Comparison of ENCODE assay signal across 34 cellular contexts in the genomic region with DNA sequence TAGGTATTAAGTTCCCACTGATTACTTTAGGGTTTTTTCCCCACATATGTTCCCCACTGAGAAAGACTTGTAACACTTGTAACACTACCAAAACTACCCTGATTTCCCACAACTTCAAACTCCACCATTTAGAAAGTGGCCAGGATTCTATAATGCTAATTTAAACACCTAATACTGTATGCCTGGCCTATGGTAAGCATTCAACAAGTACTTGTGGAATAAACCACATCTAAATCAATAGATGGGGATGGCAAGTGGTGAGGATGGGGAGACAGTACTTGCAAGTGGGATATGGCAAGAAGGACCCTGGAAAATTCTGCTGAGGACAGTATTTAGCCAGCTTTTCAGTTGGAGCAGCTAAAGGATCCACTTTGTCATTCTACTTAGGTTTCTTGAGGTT.
"Had no signal": no experiment of that assay in that cellular context is flagged by ENCODE, and none has a peak within 500 bp of the region (broad histone marks: within the 10 kb centered on the region; RNA-seq: fewer than 3 reads in every experiment).

No MANE protein-coding gene starts in this region.

- DNase-seq: activated CD4-positive, alpha-beta memory T cell treated with anti-CD3 and anti-CD28 coated beads for 36 hours; activated CD4-positive, alpha-beta T cell treated with anti-CD3 and anti-CD28 coated beads for 36 hours; activated CD4-positive, alpha-beta T cell treated with anti-CD3 and anti-CD28 coated beads, Interleukin-2, amount 10 ng/mL, durations not matched to agents 24 days and 14 days; activated CD4-positive, CD25-positive, alpha-beta regulatory T cell; activated CD4-positive, CD25-positive, alpha-beta regulatory T cell treated with anti-CD3 and anti-CD28 coated beads, Interleukin-2, amount 50 U/mL, for 72 hours; activated CD8-positive, alpha-beta memory T cell treated with anti-CD3 and anti-CD28 coated beads, Interleukin-2, amount 10 ng/mL, durations not matched to agents 7 days and 5 days; activated CD8-positive, alpha-beta memory T cell treated with anti-CD3 and anti-CD28 coated beads, Interleukin-2, amount 50 U/mL, for 4 hours; activated CD8-positive, alpha-beta T cell treated with anti-CD3 and anti-CD28 coated beads, Interleukin-2, amount 10 ng/mL, durations not matched to agents 7 days and 5 days; activated effector memory CD4-positive, alpha-beta T cell treated with anti-CD3 and anti-CD28 coated beads, Interleukin-2, amount 50 U/mL, for 16 hours; activated naive CD4-positive, alpha-beta T cell treated with anti-CD3 and anti-CD28 coated beads for 36 hours; activated naive CD8-positive, alpha-beta T cell treated with anti-CD3 and anti-CD28 coated beads for 36 hours; activated naive CD8-positive, alpha-beta T cell treated with anti-CD3 and anti-CD28 coated beads, Interleukin-2, amount 50 U/mL, for 24 hours; activated T-cell treated with anti-CD3 and anti-CD28 coated beads, Interleukin-2, amount 50 U/mL, for 1 hour; activated T-cell treated with anti-CD3 and anti-CD28 coated beads, Interleukin-2, amount 50 U/mL, for 48 hours; adrenal gland; amygdala; aorta; body of pancreas; central memory CD4-positive, alpha-beta T cell; cortex of kidney; effector CD8-positive, alpha-beta T cell; esophagus squamous epithelium; foreskin melanocyte; T-helper 1 cell; T-helper 17 cell; T1000; WERI-Rb-1 had no signal

- H3K27me3 ChIP-seq: adrenal gland, body of pancreas, cardiac muscle cell, gastroesophageal sphincter had no signal

- ATAC-seq: activated CD4-positive, alpha-beta T cell treated with anti-CD3 and anti-CD28 coated beads for 36 hours; activated CD8-positive, alpha-beta memory T cell treated with anti-CD3 and anti-CD28 coated beads, Interleukin-2, amount 10 ng/mL, durations not matched to agents 7 days and 5 days; activated CD8-positive, alpha-beta T cell treated with anti-CD3 and anti-CD28 coated beads, Interleukin-2, amount 10 ng/mL, durations not matched to agents 7 days and 5 days; activated naive CD8-positive, alpha-beta T cell treated with anti-CD3 and anti-CD28 coated beads, Interleukin-2, amount 50 U/mL, for 24 hours; body of pancreas; gastroesophageal sphincter; T-helper 17 cell had no signal

- H3K4me1 Mint-ChIP-seq: activated CD4-positive, alpha-beta T cell treated with anti-CD3 and anti-CD28 coated beads for 36 hours; activated CD4-positive, alpha-beta T cell treated with anti-CD3 and anti-CD28 coated beads, Interleukin-2, amount 10 ng/mL, durations not matched to agents 24 days and 14 days; activated CD8-positive, alpha-beta memory T cell treated with anti-CD3 and anti-CD28 coated beads, Interleukin-2, amount 10 ng/mL, durations not matched to agents 7 days and 5 days; activated naive CD8-positive, alpha-beta T cell treated with anti-CD3 and anti-CD28 coated beads for 36 hours; T-helper 17 cell had no signal

- H3K4me3 Mint-ChIP-seq: activated CD4-positive, alpha-beta memory T cell treated with anti-CD3 and anti-CD28 coated beads for 36 hours; activated CD4-positive, alpha-beta T cell treated with anti-CD3 and anti-CD28 coated beads for 36 hours; activated CD4-positive, alpha-beta T cell treated with anti-CD3 and anti-CD28 coated beads, Interleukin-2, amount 10 ng/mL, durations not matched to agents 24 days and 14 days; activated CD8-positive, alpha-beta memory T cell treated with anti-CD3 and anti-CD28 coated beads, Interleukin-2, amount 10 ng/mL, durations not matched to agents 7 days and 5 days; activated CD8-positive, alpha-beta T cell treated with anti-CD3 and anti-CD28 coated beads, Interleukin-2, amount 10 ng/mL, durations not matched to agents 7 days and 5 days; activated naive CD4-positive, alpha-beta T cell treated with anti-CD3 and anti-CD28 coated beads for 36 hours; activated naive CD4-positive, alpha-beta T cell treated with anti-CD3 and anti-CD28 coated beads, Interleukin-2, amount 50 U/mL, for 24 hours; activated naive CD8-positive, alpha-beta T cell treated with anti-CD3 and anti-CD28 coated beads for 36 hours; activated naive CD8-positive, alpha-beta T cell treated with anti-CD3 and anti-CD28 coated beads, Interleukin-2, amount 50 U/mL, for 24 hours; activated T-helper 1 cell treated with anti-CD3 and anti-CD28 coated beads, Interleukin-12 subunit alpha, Interleukin-12 subunit beta, Interleukin-2, Interleukin-4 antibody, amounts not matched to agents 30 ng/mL and 10 ng/mL and 1 ng/mL, durations not matched to agents 14 hours and 24 hours and 36 hours; T-helper 17 cell; T-helper 2 cell treated with Interferon-gamma antibody and Interleukin-4, amounts not matched to agents 5 μg/mL and 100 μg/mL, for 36 hours had no signal

- H3K4me3 ChIP-seq: adrenal gland, body of pancreas, cardiac muscle cell, esophagus squamous epithelium, gastroesophageal sphincter had no signal

- H3K9me3 ChIP-seq: adrenal gland, body of pancreas, esophagus squamous epithelium, gastroesophageal sphincter had no signal

- H3K4me1 ChIP-seq: adrenal gland, body of pancreas had no signal

- H3K27ac ChIP-seq: adrenal gland, body of pancreas, cardiac muscle cell, epithelial cell of prostate, esophagus squamous epithelium, gastroesophageal sphincter, WERI-Rb-1 had no signal

- H3K27ac Mint-ChIP-seq: activated CD4-positive, alpha-beta memory T cell treated with anti-CD3 and anti-CD28 coated beads for 36 hours; activated CD4-positive, alpha-beta T cell treated with anti-CD3 and anti-CD28 coated beads for 36 hours; activated CD4-positive, alpha-beta T cell treated with anti-CD3 and anti-CD28 coated beads, Interleukin-2, amount 10 ng/mL, durations not matched to agents 24 days and 14 days; activated CD8-positive, alpha-beta memory T cell treated with anti-CD3 and anti-CD28 coated beads, Interleukin-2, amount 10 ng/mL, durations not matched to agents 7 days and 5 days; activated CD8-positive, alpha-beta T cell treated with anti-CD3 and anti-CD28 coated beads, Interleukin-2, amount 10 ng/mL, durations not matched to agents 7 days and 5 days; activated naive CD4-positive, alpha-beta T cell treated with anti-CD3 and anti-CD28 coated beads for 36 hours; activated naive CD4-positive, alpha-beta T cell treated with anti-CD3 and anti-CD28 coated beads, Interleukin-2, amount 50 U/mL, for 24 hours; activated naive CD8-positive, alpha-beta T cell treated with anti-CD3 and anti-CD28 coated beads for 36 hours; activated naive CD8-positive, alpha-beta T cell treated with anti-CD3 and anti-CD28 coated beads, Interleukin-2, amount 50 U/mL, for 24 hours; activated T-helper 1 cell treated with anti-CD3 and anti-CD28 coated beads, Interleukin-12 subunit alpha, Interleukin-12 subunit beta, Interleukin-2, Interleukin-4 antibody, amounts not matched to agents 30 ng/mL and 10 ng/mL and 1 ng/mL, durations not matched to agents 14 hours and 24 hours and 36 hours; activated T-helper 2 cell treated with anti-CD3 and anti-CD28 coated beads, Interferon-gamma antibody, Interleukin-2, Interleukin-4, amounts not matched to agents 10 μg/mL and 5 μg/mL and 100 μg/mL, durations not matched to agents 14 hours and 24 hours and 36 hours; T-helper 17 cell; T-helper 2 cell treated with Interferon-gamma antibody and Interleukin-4, amounts not matched to agents 5 μg/mL and 100 μg/mL, for 36 hours had no signal

- H3K9me3 Mint-ChIP-seq: activated CD4-positive, alpha-beta memory T cell treated with anti-CD3 and anti-CD28 coated beads for 36 hours; activated CD4-positive, alpha-beta T cell treated with anti-CD3 and anti-CD28 coated beads, Interleukin-2, amount 10 ng/mL, durations not matched to agents 24 days and 14 days; activated naive CD4-positive, alpha-beta T cell treated with anti-CD3 and anti-CD28 coated beads for 36 hours; activated naive CD4-positive, alpha-beta T cell treated with anti-CD3 and anti-CD28 coated beads, Interleukin-2, amount 50 U/mL, for 24 hours; activated naive CD8-positive, alpha-beta T cell treated with anti-CD3 and anti-CD28 coated beads for 36 hours; activated naive CD8-positive, alpha-beta T cell treated with anti-CD3 and anti-CD28 coated beads, Interleukin-2, amount 50 U/mL, for 24 hours; activated T-helper 1 cell treated with anti-CD3 and anti-CD28 coated beads, Interleukin-12 subunit alpha, Interleukin-12 subunit beta, Interleukin-2, Interleukin-4 antibody, amounts not matched to agents 30 ng/mL and 10 ng/mL and 1 ng/mL, durations not matched to agents 14 hours and 24 hours and 36 hours; activated T-helper 2 cell treated with anti-CD3 and anti-CD28 coated beads, Interferon-gamma antibody, Interleukin-2, Interleukin-4, amounts not matched to agents 10 μg/mL and 5 μg/mL and 100 μg/mL, durations not matched to agents 14 hours and 24 hours and 36 hours; T-helper 2 cell treated with Interferon-gamma antibody and Interleukin-4, amounts not matched to agents 5 μg/mL and 100 μg/mL, for 36 hours had no signal

- H3K36me3 ChIP-seq: adrenal gland, cardiac muscle cell, esophagus squamous epithelium, gastroesophageal sphincter, WERI-Rb-1 had no signal

- H3K27me3 Mint-ChIP-seq: activated naive CD4-positive, alpha-beta T cell treated with anti-CD3 and anti-CD28 coated beads, Interleukin-2, amount 50 U/mL, for 24 hours; activated naive CD8-positive, alpha-beta T cell treated with anti-CD3 and anti-CD28 coated beads for 36 hours had no signal

- H3K36me3 Mint-ChIP-seq: activated CD4-positive, alpha-beta memory T cell treated with anti-CD3 and anti-CD28 coated beads for 36 hours; activated CD8-positive, alpha-beta memory T cell treated with anti-CD3 and anti-CD28 coated beads, Interleukin-2, amount 10 ng/mL, durations not matched to agents 7 days and 5 days; activated naive CD4-positive, alpha-beta T cell treated with anti-CD3 and anti-CD28 coated beads, Interleukin-2, amount 50 U/mL, for 24 hours; activated naive CD8-positive, alpha-beta T cell treated with anti-CD3 and anti-CD28 coated beads for 36 hours had no signal
